ENCODE assay signal across 38 cellular contexts in the genomic region with DNA sequence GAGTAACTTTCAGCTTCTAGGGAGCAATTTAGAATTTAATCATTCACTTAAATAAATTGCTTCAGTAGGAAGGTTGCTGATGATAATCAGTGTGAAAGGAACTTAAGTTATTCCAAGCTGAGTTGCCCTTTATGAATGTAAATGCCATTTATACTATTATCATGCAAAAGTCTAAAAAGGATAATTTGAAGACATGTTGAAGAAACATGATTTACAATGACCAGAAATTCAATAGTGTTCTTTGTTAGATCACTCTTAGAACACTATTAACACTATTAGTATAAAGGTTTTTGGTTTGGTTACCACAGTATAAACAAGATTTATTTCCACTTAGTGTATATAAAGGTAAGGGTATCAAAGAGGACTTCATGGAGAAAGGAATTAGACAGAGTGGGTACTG. TPM values are rescaled to one million over a fixed set of nuclear protein-coding genes. Genes with fewer than 3 reads are reported as not detected.
"Had no signal": no experiment of that assay in that cellular context is flagged by ENCODE, and none has a peak within 500 bp of the region (broad histone marks: within the 10 kb centered on the region; RNA-seq: fewer than 3 reads in every experiment).

No MANE protein-coding gene starts in this region.

- H3K9me3 ChIP-seq: MG63 had no signal

- H3K27me3 ChIP-seq: MG63 had no signal

- DNase-seq: Karpas-422, Kasumi-1, MG63, MM.1S, NCI-H1048, NCI-H1092, NCI-H1092 treated with DMSO at 0.1 percent for 48 hours, NCI-H1105, NCI-H1105 treated with DMSO at 0.1 percent for 48 hours, NCI-H1417, NCI-H1417 treated with DMSO at 0.1 percent for 48 hours, NCI-H1436, NCI-H1436 treated with DMSO at 0.1 percent for 48 hours, NCI-H146, NCI-H1694, NCI-H1694 treated with DMSO at 0.1 percent for 48 hours, NCI-H187, NCI-H187 treated with DMSO at 0.1 percent for 48 hours, NCI-H1930, NCI-H2029, NCI-H2029 treated with DMSO at 0.1 percent for 48 hours, NCI-H2081, NCI-H2081 treated with DMSO at 0.1 percent for 48 hours, NCI-H2107, NCI-H2171, NCI-H2171 treated with DMSO at 0.1 percent for 48 hours, NCI-H2227 treated with DMSO at 0.1 percent for 48 hours, NCI-H226, NCI-H345, NCI-H446, NCI-H446 treated with DMSO at 0.1 percent for 48 hours, NCI-H510A, NCI-H510A treated with DMSO at 0.1 percent for 48 hours, NCI-H524 had no signal

- H3K36me3 ChIP-seq: MG63 had no signal

- H3K4me3 ChIP-seq: MG63 had no signal

RNA-seq across cellular contexts. Expression of a gene that starts 1.6 kb away (rescaled TPM):
- total RNA-seq: LHCN-M2, M059J, MCF 10A, NCI-H460 had no signal

RNA-seq across cellular contexts. Expression of a gene that starts 7.1 kb away (rescaled TPM):
- total RNA-seq: LHCN-M2, M059J, MCF 10A, NCI-H460 had no signal
